ENCODE assay signal across 9 cellular contexts in the genomic region with DNA sequence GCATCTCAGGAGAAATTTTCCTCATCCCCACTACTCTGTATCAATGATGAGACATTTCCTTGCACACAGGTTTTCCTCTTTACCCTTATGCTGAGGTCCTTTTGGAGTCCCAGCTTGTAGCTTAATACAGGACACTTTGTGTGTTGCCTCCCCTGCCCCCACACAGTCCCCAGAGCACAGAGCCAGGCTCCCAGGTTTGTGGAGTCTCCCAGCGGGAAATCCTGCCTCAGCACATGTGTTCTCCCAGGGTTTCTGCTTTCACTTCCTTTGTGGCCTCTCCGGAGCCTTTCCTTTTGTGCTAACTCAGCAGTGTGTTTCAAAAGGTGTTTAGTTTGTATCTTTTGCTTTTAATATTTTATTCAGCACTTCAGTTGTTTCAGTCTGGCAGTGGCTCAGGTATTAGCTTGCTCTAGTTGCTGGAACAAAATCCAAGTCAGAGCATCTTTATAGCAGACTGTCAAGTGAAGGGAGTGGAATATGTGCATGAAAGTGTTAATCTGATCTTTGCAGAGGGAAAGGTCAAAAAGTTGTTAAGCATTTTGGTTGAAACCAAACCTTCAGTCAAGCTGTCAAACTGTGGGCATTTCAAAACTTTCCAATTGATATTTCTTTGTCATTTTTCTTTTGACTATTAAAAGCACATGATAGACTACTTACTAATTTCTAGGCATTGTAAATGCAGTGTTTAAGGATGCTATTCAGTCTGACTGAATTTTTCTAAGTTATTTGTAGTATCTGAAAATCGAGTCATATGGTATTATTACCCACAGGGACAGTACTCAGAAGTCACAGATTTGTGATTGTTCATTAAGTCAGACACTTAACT. TPM values are rescaled to one million over a fixed set of nuclear protein-coding genes. Genes with fewer than 3 reads are reported as not detected.
DNase-seq lines count a peak whose midpoint lies in the region; ATAC-seq, FAIRE-seq and TF ChIP-seq lines count a peak whose summit lies in the region.
"Had no signal": no experiment of that assay in that cellular context is flagged by ENCODE, and none has a peak within 500 bp of the region (broad histone marks: within the 10 kb centered on the region; RNA-seq: fewer than 3 reads in every experiment).

No MANE protein-coding gene starts in this region.

- no peak overlapping the region for H3K4me3 ChIP-seq in fibroblast of villous mesenchyme (ENCODE audit: low read depth, low read length)

- peak overlapping the region; percentile 75 for H3K27ac Mint-ChIP-seq in activated CD4-positive, alpha-beta T cell treated with anti-CD3 and anti-CD28 coated beads, Interleukin-2, amount 10 ng/mL, durations not matched to agents 24 days and 14 days
- H3K27ac Mint-ChIP-seq in stimulated activated effector memory CD8-positive, alpha-beta T cell treated with anti-CD3 and anti-CD28 coated beads, Interleukin-12 subunit alpha, Interleukin-12 subunit beta, amount 100 ng/mL, for 72 hours, result peak overlapping the region; percentile 64

- TF ChIP-seq POLR2A in H54 (IDR thresholded peaks at IDR 0.05; ENCODE audit: low read depth, low read length), result no peak

- H3K27me3 Mint-ChIP-seq in activated CD4-positive, alpha-beta T cell treated with anti-CD3 and anti-CD28 coated beads, Interleukin-2, amount 10 ng/mL, durations not matched to agents 24 days and 14 days, result peaks cover 2% of the 10 kb centered on the region

- no peak for TF ChIP-seq CTCF in fibroblast of villous mesenchyme (IDR thresholded peaks at IDR 0.05; ENCODE audit: insufficient read depth, low read depth, low read length)

- peaks cover 42% of the 10 kb centered on the region for H3K4me1 Mint-ChIP-seq in activated CD4-positive, alpha-beta T cell treated with anti-CD3 and anti-CD28 coated beads, Interleukin-2, amount 10 ng/mL, durations not matched to agents 24 days and 14 days
- peaks cover 70% of the 10 kb centered on the region for H3K4me1 Mint-ChIP-seq in stimulated activated effector memory CD8-positive, alpha-beta T cell treated with anti-CD3 and anti-CD28 coated beads, Interleukin-12 subunit alpha, Interleukin-12 subunit beta, amount 100 ng/mL, for 72 hours

- DNase-seq in activated CD4-positive, alpha-beta T cell treated with anti-CD3 and anti-CD28 coated beads, Interleukin-2, amount 10 ng/mL, durations not matched to agents 24 days and 14 days, result peak; percentile 47
- DNase-seq in activated CD4-positive, alpha-beta T cell treated with anti-CD3 and anti-CD28 coated beads, Interleukin-2, amount 50 U/mL, for 48 hours, result no peak
- DNase-seq in RPMI7951 (ENCODE audit: low read depth) (peak; percentile 39), fibroblast of villous mesenchyme (ENCODE audit: low read depth) (peak; percentile 41), H54 (ENCODE audit: insufficient read length, low spot score) (no peak)
- DNase-seq in stimulated activated effector memory CD8-positive, alpha-beta T cell treated with anti-CD3 and anti-CD28 coated beads, Interleukin-12 subunit alpha, Interleukin-12 subunit beta, amount 100 ng/mL, for 72 hours (ENCODE audit: low spot score in 2 of 2), result no peak
- no peak for DNase-seq in stimulated activated CD4-positive, alpha-beta T cell treated with anti-CD3 and anti-CD28 coated beads, Interleukin-15, amount 100 ng/mL, for 24 hours
- DNase-seq: stimulated activated CD4-positive, alpha-beta T cell treated with anti-CD3 and anti-CD28 coated beads, Interleukin-12 subunit alpha, Interleukin-12 subunit beta, amount 100 ng/mL, for 4 hours had no signal

- intact Hi-C loops in activated CD4-positive, alpha-beta T cell treated with anti-CD3 and anti-CD28 coated beads, Interleukin-2, amount 10 ng/mL, durations not matched to agents 24 days and 14 days (cut with micrococcal nuclease), result loop anchor here (2.0 to 5.0 kb wide), 4 partner anchors 15 to 116 kb away; no protein-coding TSS in a partner anchor

- peak; percentile 49 for ATAC-seq in stimulated activated effector memory CD8-positive, alpha-beta T cell treated with anti-CD3 and anti-CD28 coated beads, Interleukin-12 subunit alpha, Interleukin-12 subunit beta, amount 100 ng/mL, for 72 hours
- no peak for ATAC-seq in GM19035 (IDR thresholded peaks at IDR 0.05; ENCODE audit: unreplicated experiment)

- peaks cover 58% of the 10 kb centered on the region for H3K36me3 Mint-ChIP-seq in activated CD4-positive, alpha-beta T cell treated with anti-CD3 and anti-CD28 coated beads, Interleukin-2, amount 10 ng/mL, durations not matched to agents 24 days and 14 days (ENCODE audit: low read depth)
- peaks cover 86% of the 10 kb centered on the region for H3K36me3 Mint-ChIP-seq in stimulated activated effector memory CD8-positive, alpha-beta T cell treated with anti-CD3 and anti-CD28 coated beads, Interleukin-12 subunit alpha, Interleukin-12 subunit beta, amount 100 ng/mL, for 72 hours

- peak overlapping the region; percentile 59 for H3K4me3 Mint-ChIP-seq in activated CD4-positive, alpha-beta T cell treated with anti-CD3 and anti-CD28 coated beads, Interleukin-2, amount 10 ng/mL, durations not matched to agents 24 days and 14 days
- peak overlapping the region; percentile 69 for H3K4me3 Mint-ChIP-seq in stimulated activated effector memory CD8-positive, alpha-beta T cell treated with anti-CD3 and anti-CD28 coated beads, Interleukin-12 subunit alpha, Interleukin-12 subunit beta, amount 100 ng/mL, for 72 hours

- no peak for FAIRE-seq in H54 (lab: Jason Lieb, UNC)

- H3K9me3 Mint-ChIP-seq in activated CD4-positive, alpha-beta T cell treated with anti-CD3 and anti-CD28 coated beads, Interleukin-2, amount 10 ng/mL, durations not matched to agents 24 days and 14 days, result peaks cover 9% of the 10 kb centered on the region
- peaks cover 3% of the 10 kb centered on the region for H3K9me3 Mint-ChIP-seq in stimulated activated effector memory CD8-positive, alpha-beta T cell treated with anti-CD3 and anti-CD28 coated beads, Interleukin-12 subunit alpha, Interleukin-12 subunit beta, amount 100 ng/mL, for 72 hours

RNA-seq across cellular contexts. Expression of a gene that starts 8.6 kb away (rescaled TPM):
- 33.7 and 34.0 TPM in 2 replicates for total RNA-seq in activated CD4-positive, alpha-beta T cell treated with anti-CD3 and anti-CD28 coated beads, Interleukin-2, amount 10 ng/mL, durations not matched to agents 24 days and 14 days
- 31.9 and 36.8 TPM in 2 replicates for total RNA-seq in RPMI7951 (2014; rRNA removed; shearing (Covaris generic))
- 37.6 and 39.6 TPM in 2 replicates for total RNA-seq in fibroblast of villous mesenchyme

Comparison
In these comparisons a context has a peak if more than half of its experiments do, and no peak if none do; other contexts are left out.
1. DNase-seq: peak in activated CD4-positive, alpha-beta T cell treated with anti-CD3 and anti-CD28 coated beads, Interleukin-2, amount 10 ng/mL, durations not matched to agents 24 days and 14 days (single experiment), RPMI7951 (single experiment) and fibroblast of villous mesenchyme (single experiment); none in activated CD4-positive, alpha-beta T cell treated with anti-CD3 and anti-CD28 coated beads, Interleukin-2, amount 50 U/mL, for 48 hours (0 of 2), stimulated activated effector memory CD8-positive, alpha-beta T cell treated with anti-CD3 and anti-CD28 coated beads, Interleukin-12 subunit alpha, Interleukin-12 subunit beta, amount 100 ng/mL, for 72 hours (0 of 2), H54 (single experiment) and stimulated activated CD4-positive, alpha-beta T cell treated with anti-CD3 and anti-CD28 coated beads, Interleukin-15, amount 100 ng/mL, for 24 hours (single experiment).